7 cellular contexts compared by ENCODE assay signal in the genomic region with DNA sequence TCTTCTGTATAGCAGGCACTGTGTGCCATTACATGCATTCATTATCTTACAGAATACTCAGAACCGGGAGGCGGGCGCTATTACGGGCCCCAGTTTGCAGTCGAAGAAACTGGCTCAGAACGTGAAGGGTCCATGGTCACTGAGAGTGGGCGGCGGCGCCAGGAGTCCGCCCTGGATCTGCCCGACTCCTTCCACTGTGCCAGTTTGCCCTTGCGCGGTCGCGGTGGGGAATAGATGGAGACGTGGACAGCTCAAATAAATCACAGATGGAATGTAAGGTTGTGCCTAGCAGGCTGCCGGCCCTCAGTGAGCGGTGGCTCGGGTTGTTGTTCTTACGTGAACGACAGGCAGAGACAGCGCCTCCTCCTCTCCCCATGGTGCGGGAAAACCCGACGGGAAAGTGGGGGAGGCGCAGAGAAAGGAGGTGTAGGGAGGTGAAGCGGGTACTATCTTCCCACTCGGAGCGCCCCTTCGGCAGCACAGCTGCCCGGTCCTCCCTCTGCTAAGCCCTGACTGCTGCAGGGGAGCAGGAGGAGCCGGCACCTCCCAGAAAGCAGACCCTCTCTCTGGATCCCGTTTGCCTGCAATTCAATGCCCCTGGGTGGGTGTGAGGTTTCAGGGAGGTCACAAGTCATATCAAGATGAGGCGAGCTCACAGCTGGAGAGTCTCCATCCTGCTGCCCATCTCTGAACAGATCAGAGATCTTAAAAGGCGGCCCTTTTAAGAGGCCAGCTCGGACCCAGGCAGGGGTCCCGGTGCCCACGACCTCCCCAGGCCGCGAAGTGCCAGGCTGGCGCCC. TPM values are rescaled to one million over a fixed set of nuclear protein-coding genes. Genes with fewer than 3 reads are reported as not detected.
DNase-seq lines count a peak whose midpoint lies in the region; ATAC-seq and TF ChIP-seq lines count a peak whose summit lies in the region.

No MANE protein-coding gene starts in this region.

- in situ Hi-C loops in GM13976 (cut with MboI; ENCODE audit: low sequenced_read_pairs, unreplicated experiment) = no loop called here

- 4% methylated on average over 40 of the region's 41 CpGs for WGBS in smooth muscle cell (ENCODE audit: low lambda C conversion rate)

- H3K4me3 ChIP-seq in OCI-LY1 (ENCODE audit: low read depth, low read length, poor library complexity, severe bottlenecking) = peak overlapping the region; percentile 59
- peak overlapping the region; percentile 49 for H3K4me3 ChIP-seq in smooth muscle cell

- H3K27ac ChIP-seq in OCI-LY1 (ENCODE audit: low read depth, low read length, poor library complexity, severe bottlenecking) = no peak overlapping the region
- no peak overlapping the region for H3K27ac ChIP-seq in smooth muscle cell (ENCODE audit: low read depth)

- no peak overlapping the region; the same call in 1 of the 2 replicates for H3K9ac ChIP-seq in OCI-LY1 (ENCODE audit: low read length)
- no peak overlapping the region for H3K9ac ChIP-seq in smooth muscle cell (ENCODE audit: low read depth)

- no peaks in the 10 kb centered on the region for H3K9me2 ChIP-seq in OCI-LY1 (ENCODE audit: low read depth, low read length)

- H3K4me2 ChIP-seq in OCI-LY1 (ENCODE audit: low read length) (peak overlapping the region; percentile 85), smooth muscle cell (peak overlapping the region; percentile 88)

- H3K36me3 Mint-ChIP-seq in immature natural killer cell = no peaks in the 10 kb centered on the region

- TF ChIP-seq CTCF in GM13976 (IDR thresholded peaks at IDR 0.05; ENCODE audit: borderline replicate concordance, control extremely low read depth, extremely low read depth, insufficient read depth, missing control alignments) = peak; percentile 22
- no peak for TF ChIP-seq CTCF in OCI-LY1 (IDR thresholded peaks at IDR 0.05; ENCODE audit: low read length)
- no peak for TF ChIP-seq CTCF in smooth muscle cell (IDR thresholded peaks at IDR 0.05; ENCODE audit: borderline replicate concordance, insufficient read depth, poor library complexity, severe bottlenecking)

- H3K4me3 Mint-ChIP-seq in immature natural killer cell = peak overlapping the region; percentile 79 to 94 (median 90)

- H3K9me3 Mint-ChIP-seq in immature natural killer cell = no peaks in the 10 kb centered on the region

- H3K27ac Mint-ChIP-seq in immature natural killer cell = peak overlapping the region in 3 of 6 donors; percentile 57 to 83 (median 68)

- DNase-seq in GM13976 (ENCODE audit: low spot score) = peak; percentile 57
- DNase-seq in astrocyte of the hippocampus (ENCODE audit: low read depth, low spot score) = peak; percentile 53
- peak; percentile 11 to 16 (median 14) for DNase-seq in immature natural killer cell
- DNase-seq in smooth muscle cell (lab: John Stamatoyannopoulos, UW; ENCODE audit: unreplicated experiment) = peak; percentile 28
- DNase-seq in SKM-1 (lab: John Stamatoyannopoulos, UW; ENCODE audit: unreplicated experiment) = no peak

- ATAC-seq in GM21737 (IDR thresholded peaks at IDR 0.05; ENCODE audit: unreplicated experiment) = no peak

- H2AFZ ChIP-seq in OCI-LY1 (ENCODE audit: low read length) (no peak overlapping the region), smooth muscle cell (ENCODE audit: low read depth) (peak overlapping the region; percentile 81)

- H3K27me3 Mint-ChIP-seq in immature natural killer cell (ENCODE audit: low read depth in 3 of 3) = peaks cover 9 to 22% (median 14%) of the 10 kb centered on the region in 3 donors

- H4K20me1 ChIP-seq in OCI-LY1 (ENCODE audit: insufficient read depth, low read length) = no peaks in the 10 kb centered on the region
- no peaks in the 10 kb centered on the region for H4K20me1 ChIP-seq in smooth muscle cell (ENCODE audit: low read depth)

- H3K79me2 ChIP-seq in OCI-LY1 (ENCODE audit: insufficient read depth, low read length) = no peaks in the 10 kb centered on the region
- no peaks in the 10 kb centered on the region for H3K79me2 ChIP-seq in smooth muscle cell (ENCODE audit: low read depth)

- H3K9me3 ChIP-seq in OCI-LY1 (ENCODE audit: low read length) (no peaks in the 10 kb centered on the region), smooth muscle cell (replicated peaks; ENCODE audit: low read depth) (no peaks in the 10 kb centered on the region)

- no peaks in the 10 kb centered on the region for H3F3A ChIP-seq in OCI-LY1 (ENCODE audit: insufficient read depth, low read length)
- H3F3A ChIP-seq in smooth muscle cell (ENCODE audit: low read depth) = peaks cover 3% of the 10 kb centered on the region

- H3K36me3 ChIP-seq in OCI-LY1 (ENCODE audit: insufficient read depth, low read length) (no peaks in the 10 kb centered on the region), smooth muscle cell (ENCODE audit: low read depth) (no peaks in the 10 kb centered on the region)

- H3K4me1 ChIP-seq in OCI-LY1 (ENCODE audit: insufficient read depth, low read length, severe bottlenecking) (peaks cover 46% of the 10 kb centered on the region), smooth muscle cell (ENCODE audit: low read depth) (peaks cover 18% of the 10 kb centered on the region)

- H3K27me3 ChIP-seq in OCI-LY1 (ENCODE audit: insufficient read depth, low read length) = no peaks in the 10 kb centered on the region
- H3K27me3 ChIP-seq in smooth muscle cell (ENCODE audit: low read depth) = peaks cover 25% of the 10 kb centered on the region

- peaks cover 18% of the 10 kb centered on the region in 2 donors for H3K4me1 Mint-ChIP-seq in immature natural killer cell

RNA-seq across cellular contexts. Expression of gene COL9A2, which starts 1.1 kb away (rescaled TPM):
- polyA plus RNA-seq in immature natural killer cell (1 to 10 TPM in 2 of 3 donors, not detected in 1; 1.8 to 2.2 TPM), smooth muscle cell (16.0 and 24.5 TPM in 2 replicates)
- 6.5 and 8.0 TPM in 2 replicates for total RNA-seq in smooth muscle cell

RNA-seq across cellular contexts. Expression of gene SMAP2, which starts 57.5 kb away (rescaled TPM):
- 100 to 1,000 TPM; 166 to 280 (median 170) TPM for polyA plus RNA-seq in immature natural killer cell
- total RNA-seq in smooth muscle cell = 16.0 and 18.4 TPM in 2 replicates
- 22.5 and 29.7 TPM in 2 replicates for polyA plus RNA-seq in smooth muscle cell

RNA-seq across cellular contexts. Expression of gene ZMPSTE24, which starts 58.0 kb away (rescaled TPM):
- polyA plus RNA-seq in immature natural killer cell (10 to 100 TPM; 34.3 to 47.6 (median 41.0) TPM), smooth muscle cell (28.8 and 29.8 TPM in 2 replicates)
- total RNA-seq in smooth muscle cell = 48.9 and 53.3 TPM in 2 replicates
